ENCODE assay signal across 1 cellular context in the genomic region with DNA sequence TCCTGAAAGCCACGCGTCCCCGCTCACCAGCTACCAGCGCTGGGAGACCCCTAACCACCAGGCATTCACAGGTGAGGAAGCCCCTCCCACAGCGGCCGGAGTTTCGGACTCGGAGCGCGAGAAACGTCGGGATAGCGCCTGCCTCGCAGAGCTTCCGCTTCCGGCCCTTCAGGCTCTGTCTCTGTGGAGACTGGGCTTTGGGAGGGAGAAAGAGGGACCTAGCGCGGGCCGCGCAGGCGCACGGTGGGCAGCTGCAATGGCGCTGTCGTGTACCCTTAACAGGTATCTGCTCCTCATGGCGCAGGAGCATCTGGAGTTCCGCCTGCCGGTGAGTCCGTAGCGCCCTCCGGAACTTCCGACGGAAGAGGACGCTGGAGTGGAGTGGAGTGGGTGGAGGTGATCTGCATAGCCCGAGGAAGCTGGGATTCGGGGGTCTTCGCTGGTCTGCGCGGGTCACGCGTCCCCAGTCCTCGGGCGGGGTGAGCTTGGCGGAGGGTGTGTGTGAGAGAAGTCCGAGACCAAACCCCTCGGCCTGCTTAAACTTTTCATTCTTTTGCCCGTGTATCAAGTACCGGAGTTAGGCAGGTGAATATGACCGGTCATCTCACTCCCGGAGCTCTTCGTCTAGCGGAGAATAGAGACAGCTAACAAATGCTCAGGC.
TF ChIP-seq lines count a peak whose summit lies in the region.

TSS of gene TRMT11 (plus strand) at position 246 of the 661 bp plus-strand sequence. CDS start at position 257, 11 bp downstream.

TF ChIP-seq in HepG2, 621 proteins besides CTCF, POLR2A, EP300 and RAD21 (continued from another document and continues in another):
- TF ChIP-seq POGK (CRISPR knock-in tag; conservative IDR thresholded peaks at IDR 0.05) (peak; percentile 78), IKZF1 (IDR thresholded peaks at IDR 0.05) (no peak), ZNF605 (CRISPR knock-in tag; IDR thresholded peaks at IDR 0.05) (peak; percentile 99), HOXA5 (CRISPR knock-in tag; IDR thresholded peaks at IDR 0.05) (peak; percentile 78; the same call in 1 of the 2 replicates), U2AF2 (IDR thresholded peaks at IDR 0.05; ENCODE audit: low read depth, low read length) (no peak), KDM3A (CRISPR knock-in tag; IDR thresholded peaks at IDR 0.05; ENCODE audit: low read depth) (peak; percentile 61; the same call in 1 of the 2 replicates), JARID2 (CRISPR knock-in tag; IDR thresholded peaks at IDR 0.05; ENCODE audit: insufficient replicate concordance) (peak; percentile 98), ZBTB3 (CRISPR knock-in tag; IDR thresholded peaks at IDR 0.05; ENCODE audit: borderline replicate concordance, low read depth) (peak; percentile 93), RBAK (CRISPR knock-in tag; IDR thresholded peaks at IDR 0.05) (peak; percentile 45; the same call in 1 of the 2 replicates), JUNB (CRISPR knock-in tag; IDR thresholded peaks at IDR 0.05; ENCODE audit: borderline replicate concordance) (0 out of 2 replicates have a peak, but pooled peaks have one; percentile 15), EEA1 (CRISPR knock-in tag; IDR thresholded peaks at IDR 0.05; ENCODE audit: borderline replicate concordance) (peak; percentile 76; the same call in 1 of the 2 replicates), ZNF687 (CRISPR knock-in tag; IDR thresholded peaks at IDR 0.05) (peak; percentile 98), KAT8 (CRISPR knock-in tag; IDR thresholded peaks at IDR 0.05) (peak; percentile 96), SRSF9 (IDR thresholded peaks at IDR 0.05; ENCODE audit: borderline replicate concordance, insufficient read depth, low read depth, low read length, poor library complexity, severe bottlenecking) (no peak), ETV5 (CRISPR knock-in tag; IDR thresholded peaks at IDR 0.05; ENCODE audit: borderline replicate concordance) (peak; percentile 93), ZBTB8A (CRISPR knock-in tag; IDR thresholded peaks at IDR 0.05; ENCODE audit: borderline replicate concordance, low read depth) (peak; percentile 84; the same call in 1 of the 2 replicates), HDAC6 (IDR thresholded peaks at IDR 0.05; ENCODE audit: low read depth, low read length) (no peak), ZNF577 (CRISPR knock-in tag; IDR thresholded peaks at IDR 0.05; ENCODE audit: borderline replicate concordance, low read depth) (no peak), ZNF777 (CRISPR knock-in tag; IDR thresholded peaks at IDR 0.05) (peak; percentile 92), NAIF1 (CRISPR knock-in tag; IDR thresholded peaks at IDR 0.05; ENCODE audit: borderline replicate concordance) (no peak), NR3C1 (CRISPR knock-in tag; IDR thresholded peaks at IDR 0.05) (no peak), ZBTB20 (CRISPR knock-in tag; IDR thresholded peaks at IDR 0.05; ENCODE audit: borderline replicate concordance, low read depth) (no peak), SSRP1 (CRISPR knock-in tag; IDR thresholded peaks at IDR 0.05) (peak; percentile 96), HOXA7 (CRISPR knock-in tag; IDR thresholded peaks at IDR 0.05) (no peak), SKI (IDR thresholded peaks at IDR 0.05; ENCODE audit: partially characterized antibody) (peak; percentile 9), RBM39 (IDR thresholded peaks at IDR 0.05; ENCODE audit: low read depth, low read length, poor library complexity, severe bottlenecking) (peak; percentile 91), ZNF430 (CRISPR knock-in tag; IDR thresholded peaks at IDR 0.05) (peak; percentile 97), ZNF407 (CRISPR knock-in tag; IDR thresholded peaks at IDR 0.05; ENCODE audit: not compliant biosample characterization) (peak; percentile 96), ZNF121 (CRISPR knock-in tag; IDR thresholded peaks at IDR 0.05) (no peak), PRMT3 (CRISPR knock-in tag; IDR thresholded peaks at IDR 0.05; ENCODE audit: borderline replicate concordance, low read depth) (no peak; the same call in 1 of the 2 replicates)
- TF ChIP-seq, protein P1, sequence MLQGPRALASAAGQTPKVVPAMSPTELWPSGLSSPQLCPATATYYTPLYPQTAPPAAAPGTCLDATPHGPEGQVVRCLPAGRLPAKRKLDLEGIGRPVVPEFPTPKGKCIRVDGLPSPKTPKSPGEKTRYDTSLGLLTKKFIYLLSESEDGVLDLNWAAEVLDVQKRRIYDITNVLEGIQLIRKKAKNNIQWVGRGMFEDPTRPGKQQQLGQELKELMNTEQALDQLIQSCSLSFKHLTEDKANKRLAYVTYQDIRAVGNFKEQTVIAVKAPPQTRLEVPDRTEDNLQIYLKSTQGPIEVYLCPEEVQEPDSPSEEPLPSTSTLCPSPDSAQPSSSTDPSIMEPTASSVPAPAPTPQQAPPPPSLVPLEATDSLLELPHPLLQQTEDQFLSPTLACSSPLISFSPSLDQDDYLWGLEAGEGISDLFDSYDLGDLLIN (CRISPR knock-in tag; IDR thresholded peaks at IDR 0.05; ENCODE audit: borderline replicate concordance) = no peak
- TF ChIP-seq, protein P2, sequence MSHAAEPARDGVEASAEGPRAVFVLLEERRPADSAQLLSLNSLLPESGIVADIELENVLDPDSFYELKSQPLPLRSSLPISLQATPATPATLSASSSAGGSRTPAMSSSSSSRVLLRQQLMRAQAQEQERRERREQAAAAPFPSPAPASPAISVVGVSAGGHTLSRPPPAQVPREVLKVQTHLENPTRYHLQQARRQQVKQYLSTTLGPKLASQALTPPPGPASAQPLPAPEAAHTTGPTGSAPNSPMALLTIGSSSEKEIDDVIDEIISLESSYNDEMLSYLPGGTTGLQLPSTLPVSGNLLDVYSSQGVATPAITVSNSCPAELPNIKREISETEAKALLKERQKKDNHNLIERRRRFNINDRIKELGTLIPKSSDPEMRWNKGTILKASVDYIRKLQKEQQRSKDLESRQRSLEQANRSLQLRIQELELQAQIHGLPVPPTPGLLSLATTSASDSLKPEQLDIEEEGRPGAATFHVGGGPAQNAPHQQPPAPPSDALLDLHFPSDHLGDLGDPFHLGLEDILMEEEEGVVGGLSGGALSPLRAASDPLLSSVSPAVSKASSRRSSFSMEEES (CRISPR knock-in tag; IDR thresholded peaks at IDR 0.05) = no peak; the same call in 1 of the 2 replicates
- TF ChIP-seq, protein P3, sequence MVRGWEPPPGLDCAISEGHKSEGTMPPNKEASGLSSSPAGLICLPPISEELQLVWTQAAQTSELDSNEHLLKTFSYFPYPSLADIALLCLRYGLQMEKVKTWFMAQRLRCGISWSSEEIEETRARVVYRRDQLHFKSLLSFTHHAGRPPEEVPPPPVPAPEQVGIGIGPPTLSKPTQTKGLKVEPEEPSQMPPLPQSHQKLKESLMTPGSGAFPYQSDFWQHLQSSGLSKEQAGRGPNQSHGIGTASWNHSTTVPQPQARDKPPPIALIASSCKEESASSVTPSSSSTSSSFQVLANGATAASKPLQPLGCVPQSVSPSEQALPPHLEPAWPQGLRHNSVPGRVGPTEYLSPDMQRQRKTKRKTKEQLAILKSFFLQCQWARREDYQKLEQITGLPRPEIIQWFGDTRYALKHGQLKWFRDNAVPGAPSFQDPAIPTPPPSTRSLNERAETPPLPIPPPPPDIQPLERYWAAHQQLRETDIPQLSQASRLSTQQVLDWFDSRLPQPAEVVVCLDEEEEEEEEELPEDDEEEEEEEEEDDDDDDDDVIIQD (CRISPR knock-in tag; IDR thresholded peaks at IDR 0.05; ENCODE audit: low read depth) = peak; percentile 90
- TF ChIP-seq, protein P4, sequence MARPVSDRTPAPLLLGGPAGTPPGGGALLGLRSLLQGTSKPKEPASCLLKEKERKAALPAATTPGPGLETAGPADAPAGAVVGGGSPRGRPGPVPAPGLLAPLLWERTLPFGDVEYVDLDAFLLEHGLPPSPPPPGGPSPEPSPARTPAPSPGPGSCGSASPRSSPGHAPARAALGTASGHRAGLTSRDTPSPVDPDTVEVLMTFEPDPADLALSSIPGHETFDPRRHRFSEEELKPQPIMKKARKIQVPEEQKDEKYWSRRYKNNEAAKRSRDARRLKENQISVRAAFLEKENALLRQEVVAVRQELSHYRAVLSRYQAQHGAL (CRISPR knock-in tag; IDR thresholded peaks at IDR 0.05; ENCODE audit: not compliant biosample characterization) = peak; percentile 70
